ENCODE assay signal across 8 cellular contexts in genomic region chr12:122860052-122860853, GRCh38. TPM values are rescaled to one million over a fixed set of nuclear protein-coding genes. Genes with fewer than 3 reads are reported as not detected.
DNase-seq lines count a peak whose midpoint lies in the region; ATAC-seq, FAIRE-seq and TF ChIP-seq lines count a peak whose summit lies in the region.

No MANE protein-coding gene starts in this region.

- H3K4me3 ChIP-seq in OCI-LY7 (ENCODE audit: low read depth, low read length, poor library complexity, severe bottlenecking) = no peak overlapping the region
- no peak overlapping the region for H3K4me3 ChIP-seq in esophagus squamous epithelium

- H3K36me3 Mint-ChIP-seq in activated T-cell treated with anti-CD3 and anti-CD28 coated beads, Interleukin-2, amount 50 U/mL, for 4 hours (ENCODE audit: insufficient read depth) = peaks cover 10% of the 10 kb centered on the region
- H3K36me3 Mint-ChIP-seq in nephron (ENCODE audit: low read depth) = peaks cover 7% of the 10 kb centered on the region

- H3K9me3 ChIP-seq in OCI-LY7 (ENCODE audit: low read length) (no peaks in the 10 kb centered on the region), esophagus squamous epithelium (no peaks in the 10 kb centered on the region)

- no TSS peak for BruUV-seq in OCI-LY7 (replicated peaks; lab: Mats Ljungman, UMichigan)

- no peaks in the 10 kb centered on the region for H4K20me1 ChIP-seq in OCI-LY7 (ENCODE audit: insufficient read depth, low read length)

- H3K4me1 Mint-ChIP-seq in activated T-cell treated with anti-CD3 and anti-CD28 coated beads, Interleukin-2, amount 50 U/mL, for 4 hours (ENCODE audit: low read depth) = no peaks in the 10 kb centered on the region
- H3K4me1 Mint-ChIP-seq in nephron = peaks cover 20% of the 10 kb centered on the region

- peak; percentile 89 for TF ChIP-seq CTCF in OCI-LY7 (conservative IDR thresholded peaks at IDR 0.05; ENCODE audit: low read length)
- TF ChIP-seq CTCF in esophagus squamous epithelium (IDR thresholded peaks at IDR 0.05) = peak; percentile 94 to 98 (median 96)
- TF ChIP-seq CTCF in nephron (IDR thresholded peaks at IDR 0.05; ENCODE audit: unreplicated experiment in 3 of 3) = peak; percentile 77 to 85 (median 83)

- H3K27me3 ChIP-seq in esophagus squamous epithelium = no peaks in the 10 kb centered on the region

- H3K79me2 ChIP-seq in OCI-LY7 (ENCODE audit: insufficient read depth, low read depth, low read length) = no peaks in the 10 kb centered on the region

- DNase-seq in DMS153 treated with DMSO at 0.1 percent for 48 hours (lab: John Stamatoyannopoulos, UW; ENCODE audit: unreplicated experiment) (peak; percentile 29), HTR-8/SVneo (ENCODE audit: insufficient read length, low spot score) (peak; percentile 83), OCI-LY7 (ENCODE audit: low spot score) (peak; percentile 71), esophagus squamous epithelium (lab: John Stamatoyannopoulos, UW) (no peak)
- DNase-seq in activated T-cell treated with anti-CD3 and anti-CD28 coated beads, Interleukin-2, amount 50 U/mL, for 4 hours = peak; percentile 82
- peak; percentile 75 for DNase-seq in stimulated activated naive CD4-positive, alpha-beta T cell treated with Interleukin-2 at 50 U/mL for 16 hours (lab: John Stamatoyannopoulos, UW)

- no peak overlapping the region for H3K4me2 ChIP-seq in OCI-LY7 (ENCODE audit: low read length)

- WGBS in esophagus squamous epithelium, 2 donors = 42 to 60% methylated on average over 1 to 6 of the region's 28 CpGs

- no peaks in the 10 kb centered on the region for H3K9me3 Mint-ChIP-seq in activated T-cell treated with anti-CD3 and anti-CD28 coated beads, Interleukin-2, amount 50 U/mL, for 4 hours
- no peaks in the 10 kb centered on the region for H3K9me3 Mint-ChIP-seq in nephron

- no peaks in the 10 kb centered on the region for H3K9me2 ChIP-seq in OCI-LY7 (ENCODE audit: insufficient read depth, low read length)

- peak; percentile 76 for FAIRE-seq in HTR-8/SVneo (lab: Jason Lieb, UNC)

- H3K27ac Mint-ChIP-seq in nephron = peak overlapping the region in 1 of 3 experiments; percentile 29

- ATAC-seq in activated T-cell treated with anti-CD3 and anti-CD28 coated beads, Interleukin-2, amount 50 U/mL, for 4 hours = peak; percentile 75 to 79
- ATAC-seq in HG03354 (IDR thresholded peaks at IDR 0.05; ENCODE audit: poor library complexity, severe bottlenecking, unreplicated experiment) = no peak

- no peak overlapping the region for H3K27ac ChIP-seq in OCI-LY7 (ENCODE audit: low read depth, low read length, poor library complexity, severe bottlenecking)
- H3K27ac ChIP-seq in esophagus squamous epithelium = peak overlapping the region; percentile 3 to 72 (median 44)

- no peak overlapping the region for H3K4me3 Mint-ChIP-seq in activated T-cell treated with anti-CD3 and anti-CD28 coated beads, Interleukin-2, amount 50 U/mL, for 4 hours
- no peak overlapping the region for H3K4me3 Mint-ChIP-seq in nephron

- H3K4me1 ChIP-seq in OCI-LY7 (ENCODE audit: insufficient read depth, low read length, poor library complexity, severe bottlenecking) (no peaks in the 10 kb centered on the region), esophagus squamous epithelium (peaks cover 5 to 48% (median 27%) of the 10 kb centered on the region in 3 donors)

- no peaks in the 10 kb centered on the region for H3K27me3 Mint-ChIP-seq in activated T-cell treated with anti-CD3 and anti-CD28 coated beads, Interleukin-2, amount 50 U/mL, for 4 hours (ENCODE audit: low read depth)
- no peaks in the 10 kb centered on the region for H3K27me3 Mint-ChIP-seq in nephron (ENCODE audit: low read depth)

- intact Hi-C loops in OCI-LY7 (cut with micrococcal nuclease; ENCODE audit: unreplicated experiment) (loop anchor here (1.0 kb wide), 1 partner anchor 92 kb away; no protein-coding TSS in a partner anchor), esophagus squamous epithelium (cut with DNase I) (loop anchor here (2.0 kb wide), 1 partner anchor 93 kb away; no protein-coding TSS in a partner anchor)

- POLR2A ChIA-PET in OCI-LY7 (lab: Charles Lee) = interaction anchor here (0.5 to 0.6 kb wide), 2 partner anchors 35 to 502 kb away, joined by 3 to 4 read pairs; no protein-coding TSS in a partner anchor

- no peak for TF ChIP-seq POLR2A in esophagus squamous epithelium (IDR thresholded peaks at IDR 0.05)

- no peak overlapping the region for H2AFZ ChIP-seq in OCI-LY7 (ENCODE audit: low read length)

- CTCF ChIA-PET in OCI-LY7 (lab: Charles Lee; ENCODE audit: unreplicated experiment) = interaction anchor here (0.5 to 1.3 kb wide), 3 partner anchors 10 to 40 kb away, joined by 3 to 5 read pairs (median 5); no protein-coding TSS in a partner anchor

- H3K36me3 ChIP-seq in OCI-LY7 (ENCODE audit: insufficient read depth, low read length) = peaks cover 48% of the 10 kb centered on the region
- H3K36me3 ChIP-seq in esophagus squamous epithelium = peaks cover 5 to 82% (median 14%) of the 10 kb centered on the region in 3 donors

RNA-seq across cellular contexts. Expression of gene HIP1R, which starts 25.0 kb away (rescaled TPM):
- 59.6 and 66.4 TPM in 2 replicates for total RNA-seq in OCI-LY7 (2014; rRNA removed; shearing (Covaris generic))
- 56.5 and 70.2 TPM in 2 replicates for total RNA-seq in OCI-LY7 (2022)
- total RNA-seq in activated T-cell treated with anti-CD3 and anti-CD28 coated beads, Interleukin-2, amount 50 U/mL, for 4 hours = 10 to 100 TPM; 23.2 to 34.5 (median 32.1) TPM
- total RNA-seq in esophagus squamous epithelium = 10 to 100 TPM; 27.3 to 46.3 (median 44.8) TPM

RNA-seq across cellular contexts. Expression of gene VPS37B, which starts 35.7 kb away (rescaled TPM):
- total RNA-seq in OCI-LY7 (2014; rRNA removed; shearing (Covaris generic)) = 1.5 and 2.5 TPM in 2 replicates
- 1.7 and 1.8 TPM in 2 replicates for total RNA-seq in OCI-LY7 (2022)
- 10 to 100 TPM; 11.9 to 20.3 (median 18.4) TPM for total RNA-seq in activated T-cell treated with anti-CD3 and anti-CD28 coated beads, Interleukin-2, amount 50 U/mL, for 4 hours
- total RNA-seq in esophagus squamous epithelium = 10 to 100 TPM; 41.1 to 85.7 (median 69.5) TPM
